Comparison of ENCODE assay signal across 1 cellular context in genomic region chr6:41182069-41183034, GRCh38.
TF ChIP-seq lines count a peak whose summit lies in the region.

No MANE protein-coding gene starts in this region.

TF ChIP-seq in H1, 55 proteins besides CTCF, POLR2A, EP300 and RAD21 (continued from another document):
- TF ChIP-seq USF2 (IDR thresholded peaks at IDR 0.05; ENCODE audit: low read length), result peak; percentile 29; the same call in 1 of the 2 replicates
- TF ChIP-seq SIX5 (IDR thresholded peaks at IDR 0.05; ENCODE audit: low read depth, low read length), result no peak
